In genomic region chr3:193885832-193886231, GRCh38 we compare ENCODE assay signal across 1 cellular context.
A peak's percentile ranks its signal among the peaks of the same experiment; 100 is the strongest.
TF ChIP-seq lines count a peak whose summit lies in the region.

No MANE protein-coding gene starts in this region.

TF ChIP-seq in K562, 482 proteins besides CTCF, POLR2A, EP300 and RAD21 (continued from another document and continues in another):
- no peak for TF ChIP-seq ZBTB40 (IDR thresholded peaks at IDR 0.05)
- no peak for TF ChIP-seq ZBTB40 (CRISPR knock-in tag; IDR thresholded peaks at IDR 0.05)
- TF ChIP-seq TAL1 (IDR thresholded peaks at IDR 0.05): peak; percentile 34; the same call in 1 of the 2 replicates
- TF ChIP-seq PCBP1 (IDR thresholded peaks at IDR 0.05; ENCODE audit: low read depth, low read length, poor library complexity, severe bottlenecking): no peak
- TF ChIP-seq ZNF699 (CRISPR knock-in tag; IDR thresholded peaks at IDR 0.05; ENCODE audit: insufficient replicate concordance): no peak
- no peak for TF ChIP-seq MCM3 (IDR thresholded peaks at IDR 0.05)
- no peak for TF ChIP-seq FOXJ3 (CRISPR knock-in tag; IDR thresholded peaks at IDR 0.05)
- no peak for TF ChIP-seq SRSF1 (IDR thresholded peaks at IDR 0.05; ENCODE audit: low read depth, low read length)
- peak; percentile 62 for TF ChIP-seq NFE2 (IDR thresholded peaks at IDR 0.05; ENCODE audit: low read depth)
- no peak for TF ChIP-seq TEAD2 (tag; IDR thresholded peaks at IDR 0.05)
- peak; percentile 32; the same call in 1 of the 2 replicates for TF ChIP-seq POLR2AphosphoS5 (IDR thresholded peaks at IDR 0.05; ENCODE audit: control insufficient read depth, insufficient read depth, low read depth, low read length)
- TF ChIP-seq E4F1 (CRISPR knock-in tag; IDR thresholded peaks at IDR 0.05; ENCODE audit: borderline replicate concordance): no peak
- no peak for TF ChIP-seq POLR3A (IDR thresholded peaks at IDR 0.05; ENCODE audit: borderline replicate concordance, extremely low read depth, insufficient read depth, insufficient read length)
- TF ChIP-seq ZNF584 (CRISPR knock-in tag; IDR thresholded peaks at IDR 0.05; ENCODE audit: low read depth): no peak
- no peak for TF ChIP-seq TEAD1 (CRISPR knock-in tag; IDR thresholded peaks at IDR 0.05)
- no peak for TF ChIP-seq ARID3B (CRISPR knock-in tag; IDR thresholded peaks at IDR 0.05; ENCODE audit: borderline replicate concordance)
- TF ChIP-seq TBL1XR1 (IDR thresholded peaks at IDR 0.05; ENCODE audit: low read length in 2 of 2): 0 out of 4 replicates have a peak, but pooled peaks of 1 of the 2 experiments have one; percentile 18
- TF ChIP-seq SIN3A (IDR thresholded peaks at IDR 0.05; ENCODE audit: borderline replicate concordance in 2 of 2, control insufficient read depth in 1 of 2, low read depth in 2 of 2, low read length in 2 of 2): no peak
- no peak for TF ChIP-seq CEBPZ (IDR thresholded peaks at IDR 0.05; ENCODE audit: borderline replicate concordance, low read depth, low read length)
- TF ChIP-seq GATA2 (CRISPR knock-in tag; IDR thresholded peaks at IDR 0.05): no peak
- TF ChIP-seq ZNF511 (CRISPR knock-in tag; IDR thresholded peaks at IDR 0.05): no peak
- TF ChIP-seq ZFP1 (CRISPR knock-in tag; IDR thresholded peaks at IDR 0.05): no peak
- peak in 1 of 2 experiments; percentile 75; a peak in 1 of 4 replicates for TF ChIP-seq HDAC1 (IDR thresholded peaks at IDR 0.05)
- no peak; the same call in 1 of the 2 replicates for TF ChIP-seq ZFX (CRISPR knock-in tag; IDR thresholded peaks at IDR 0.05)
- TF ChIP-seq PATZ1 (CRISPR knock-in tag; IDR thresholded peaks at IDR 0.05; ENCODE audit: borderline replicate concordance): no peak
- TF ChIP-seq ZNF830 (CRISPR knock-in tag; IDR thresholded peaks at IDR 0.05): no peak
- TF ChIP-seq MXI1 (IDR thresholded peaks at IDR 0.05; ENCODE audit: low read depth, low read length): no peak
- TF ChIP-seq CCAR2 (IDR thresholded peaks at IDR 0.05; ENCODE audit: low read depth, low read length): no peak
- TF ChIP-seq E2F5 (CRISPR knock-in tag; IDR thresholded peaks at IDR 0.05): no peak
- TF ChIP-seq CHAMP1 (IDR thresholded peaks at IDR 0.05): peak; percentile 55; the same call in 1 of the 2 replicates
- TF ChIP-seq ZNF184 (CRISPR knock-in tag; IDR thresholded peaks at IDR 0.05): no peak
